ENCODE assay signal across 10 cellular contexts in the genomic region with DNA sequence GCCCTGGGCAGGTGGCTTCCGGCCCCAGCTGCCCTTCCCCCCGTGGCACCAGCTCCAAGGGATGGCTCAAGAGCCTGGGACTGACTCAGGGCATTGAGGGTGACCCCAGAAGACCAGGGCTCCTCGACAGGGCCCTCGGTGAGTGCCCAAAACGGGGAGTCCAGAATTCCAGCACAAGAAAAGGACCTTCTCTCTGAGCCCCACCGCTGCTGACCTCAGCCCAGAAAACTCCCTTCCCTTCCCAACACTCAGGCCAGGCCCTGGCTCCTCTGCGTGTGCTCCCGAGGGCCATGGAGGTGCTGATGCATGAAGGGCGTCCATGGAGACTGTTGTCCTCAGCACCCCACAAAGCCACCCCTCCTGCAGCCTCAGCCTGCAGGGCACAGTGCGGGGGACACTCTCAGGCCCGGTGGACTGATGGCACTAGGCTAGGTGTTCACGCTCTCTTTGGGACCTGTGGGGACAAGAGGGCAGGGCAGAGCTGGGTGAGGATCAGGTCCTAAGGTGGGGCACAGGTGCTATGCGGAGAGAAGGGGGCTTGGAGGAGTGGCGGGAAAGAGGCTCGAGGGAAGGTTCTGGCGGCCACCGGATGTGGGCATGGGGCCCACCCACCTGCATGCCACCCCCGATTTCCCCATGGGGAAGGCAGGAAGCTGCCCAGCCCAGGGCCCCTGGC. TPM values are rescaled to one million over a fixed set of nuclear protein-coding genes. Genes with fewer than 3 reads are reported as not detected.
DNase-seq lines count a peak whose midpoint lies in the region; ATAC-seq lines count a peak whose summit lies in the region.
"Had no signal": no experiment of that assay in that cellular context is flagged by ENCODE, and none has a peak within 500 bp of the region (broad histone marks: within the 10 kb centered on the region; RNA-seq: fewer than 3 reads in every experiment).

No MANE protein-coding gene starts in this region.

- H3K27ac ChIP-seq in layer of hippocampus (ENCODE audit: low read depth, low read length) = peak overlapping the region; percentile 56

- no peak overlapping the region for H3K4me3 ChIP-seq in HAP-1

- POLR2A ChIA-PET in activated CD4-positive, alpha-beta memory T cell treated with anti-CD3 and anti-CD28 coated beads for 36 hours (lab: Charles Lee) = interaction anchor here (0.5 to 18.5 kb wide), 15 partner anchors 2 to 1496 kb away, joined by 3 to 1114 read pairs (median 5); a partner anchor contains a TSS

- ATAC-seq in stimulated activated effector memory CD8-positive, alpha-beta T cell treated with anti-CD3 and anti-CD28 coated beads, Interleukin-12 subunit alpha, Interleukin-12 subunit beta, amount 100 ng/mL, for 72 hours = no peak
- no peak for ATAC-seq in GM21390 (IDR thresholded peaks at IDR 0.05; ENCODE audit: unreplicated experiment)

- peak overlapping the region; percentile 98 for H3K27ac Mint-ChIP-seq in activated CD4-positive, alpha-beta memory T cell treated with anti-CD3 and anti-CD28 coated beads for 36 hours
- H3K27ac Mint-ChIP-seq in stimulated activated effector memory CD8-positive, alpha-beta T cell treated with anti-CD3 and anti-CD28 coated beads, Interleukin-12 subunit alpha, Interleukin-12 subunit beta, amount 100 ng/mL, for 72 hours = peak overlapping the region; percentile 100

- H3K9me3 Mint-ChIP-seq in activated CD4-positive, alpha-beta memory T cell treated with anti-CD3 and anti-CD28 coated beads for 36 hours = peaks cover 6% of the 10 kb centered on the region
- H3K9me3 Mint-ChIP-seq in stimulated activated effector memory CD8-positive, alpha-beta T cell treated with anti-CD3 and anti-CD28 coated beads, Interleukin-12 subunit alpha, Interleukin-12 subunit beta, amount 100 ng/mL, for 72 hours = no peaks in the 10 kb centered on the region

- in situ Hi-C loops in HAP-1 (cut with MboI; ENCODE audit: low sequenced_read_pairs) = no loop called here

- no peaks in the 10 kb centered on the region for H3K4me1 ChIP-seq in HAP-1

- no peaks in the 10 kb centered on the region for H3K9me3 ChIP-seq in HAP-1

- intact Hi-C loops in activated CD4-positive, alpha-beta memory T cell treated with anti-CD3 and anti-CD28 coated beads for 36 hours (cut with micrococcal nuclease) = loop anchor here (5.0 to 10.0 kb wide), 2 partner anchors 772 to 1494 kb away; a partner anchor contains a TSS

- H3K36me3 ChIP-seq in HAP-1 (replicated peaks) = no peaks in the 10 kb centered on the region

- peaks cover 53% of the 10 kb centered on the region for H3K4me1 Mint-ChIP-seq in activated CD4-positive, alpha-beta memory T cell treated with anti-CD3 and anti-CD28 coated beads for 36 hours (ENCODE audit: low read depth)
- H3K4me1 Mint-ChIP-seq in stimulated activated effector memory CD8-positive, alpha-beta T cell treated with anti-CD3 and anti-CD28 coated beads, Interleukin-12 subunit alpha, Interleukin-12 subunit beta, amount 100 ng/mL, for 72 hours = peaks cover 90% of the 10 kb centered on the region

- H3K27me3 ChIP-seq in layer of hippocampus (ENCODE audit: control insufficient read depth, insufficient read depth, low read length) (no peaks in the 10 kb centered on the region), HAP-1 (ENCODE audit: low read depth) (peaks cover 21% of the 10 kb centered on the region)

- peak overlapping the region; percentile 92 for H3K4me3 Mint-ChIP-seq in activated CD4-positive, alpha-beta memory T cell treated with anti-CD3 and anti-CD28 coated beads for 36 hours
- H3K4me3 Mint-ChIP-seq in stimulated activated effector memory CD8-positive, alpha-beta T cell treated with anti-CD3 and anti-CD28 coated beads, Interleukin-12 subunit alpha, Interleukin-12 subunit beta, amount 100 ng/mL, for 72 hours = peak overlapping the region; percentile 100

- CTCF ChIA-PET in activated CD4-positive, alpha-beta memory T cell treated with anti-CD3 and anti-CD28 coated beads for 36 hours (lab: Charles Lee) = interaction anchor here (0.6 to 4.7 kb wide), 9 partner anchors 8 to 155 kb away, joined by 3 to 58 read pairs (median 4); a partner anchor contains a TSS

- H3K36me3 Mint-ChIP-seq in activated CD4-positive, alpha-beta memory T cell treated with anti-CD3 and anti-CD28 coated beads for 36 hours = peaks cover 81% of the 10 kb centered on the region
- peaks cover 100% of the 10 kb centered on the region for H3K36me3 Mint-ChIP-seq in stimulated activated effector memory CD8-positive, alpha-beta T cell treated with anti-CD3 and anti-CD28 coated beads, Interleukin-12 subunit alpha, Interleukin-12 subunit beta, amount 100 ng/mL, for 72 hours

- peak; percentile 91 for DNase-seq in KG1 (lab: John Stamatoyannopoulos, UW)
- peak; percentile 88 for DNase-seq in activated CD4-positive, alpha-beta memory T cell treated with anti-CD3 and anti-CD28 coated beads for 36 hours
- DNase-seq in stimulated activated effector memory CD8-positive, alpha-beta T cell treated with anti-CD3 and anti-CD28 coated beads, Interleukin-12 subunit alpha, Interleukin-12 subunit beta, amount 100 ng/mL, for 72 hours (ENCODE audit: low spot score in 2 of 2) = peak in 1 of 2 donors; percentile 90
- DNase-seq in HAP-1 (ENCODE audit: low spot score in 2 of 2) = no peak
- no peak for DNase-seq in NCI-H345 treated with DMSO at 0.1 percent for 48 hours (lab: John Stamatoyannopoulos, UW; ENCODE audit: unreplicated experiment)
- DNase-seq in foreskin melanocyte = no peak

- peaks cover 25% of the 10 kb centered on the region for H3K27me3 Mint-ChIP-seq in activated CD4-positive, alpha-beta memory T cell treated with anti-CD3 and anti-CD28 coated beads for 36 hours

RNA-seq across cellular contexts. Expression of a gene that starts 4.3 kb away (rescaled TPM):
- total RNA-seq in activated CD4-positive, alpha-beta memory T cell treated with anti-CD3 and anti-CD28 coated beads for 36 hours = 10 to 100 TPM; 21.6 to 22.7 TPM
- total RNA-seq: pulmonary artery endothelial cell had no signal

RNA-seq across cellular contexts. Expression of a gene that starts 19.1 kb away (rescaled TPM):
- total RNA-seq in activated CD4-positive, alpha-beta memory T cell treated with anti-CD3 and anti-CD28 coated beads for 36 hours = 100 to 1,000 TPM; 113 to 114 TPM

RNA-seq across cellular contexts. Expression of a gene that starts 52.1 kb away (rescaled TPM):
- under 1 TPM; 0.17 to 0.22 TPM for total RNA-seq in activated CD4-positive, alpha-beta memory T cell treated with anti-CD3 and anti-CD28 coated beads for 36 hours
- total RNA-seq: fibroblast of lung had no signal

Comparison
In these comparisons a context has a peak if more than half of its experiments do, and no peak if none do; other contexts are left out.
1. DNase-seq: peak in KG1 (single experiment) and activated CD4-positive, alpha-beta memory T cell treated with anti-CD3 and anti-CD28 coated beads for 36 hours (single experiment); none in HAP-1 (0 of 2), NCI-H345 treated with DMSO at 0.1 percent for 48 hours (single experiment) and foreskin melanocyte (single experiment).